Comparison of ENCODE assay signal across 8 cellular contexts in the genomic region with DNA sequence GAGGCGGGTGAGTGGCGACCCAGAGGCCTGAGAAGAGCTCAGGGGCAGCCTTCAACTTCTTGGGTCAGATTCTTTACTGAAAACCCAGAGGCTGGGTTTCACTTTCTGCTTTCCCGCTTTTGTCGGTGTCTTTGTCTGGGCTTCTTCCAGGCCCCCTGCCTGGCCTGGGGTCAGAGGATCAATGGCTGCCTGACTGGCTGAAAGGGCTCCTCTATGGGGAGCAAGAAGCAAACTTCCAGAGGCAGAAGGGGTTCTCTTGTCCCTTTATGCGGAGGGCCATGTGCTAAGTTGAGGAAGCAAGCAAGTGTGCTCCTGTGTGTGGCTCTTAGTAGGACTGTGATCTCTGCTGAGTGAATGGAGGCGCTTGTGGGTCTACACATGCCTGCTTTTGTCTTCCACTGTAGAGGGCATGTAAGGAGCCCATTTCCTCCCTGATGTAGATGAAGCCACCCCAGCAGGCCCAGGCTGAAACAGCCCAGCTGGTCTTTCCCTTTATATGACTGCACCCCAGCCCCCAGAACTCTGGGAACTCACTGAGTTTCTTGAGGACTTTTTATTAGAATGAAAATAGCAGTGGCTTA. TPM values are rescaled to one million over a fixed set of nuclear protein-coding genes. Genes with fewer than 3 reads are reported as not detected.
DNase-seq lines count a peak whose midpoint lies in the region; ATAC-seq and TF ChIP-seq lines count a peak whose summit lies in the region.

No MANE protein-coding gene starts in this region.

- H2BK120ac ChIP-seq in mesenchymal stem cell (ENCODE audit: low read depth, low read length): no peak overlapping the region

- no peak overlapping the region for H3K14ac ChIP-seq in mesenchymal stem cell (ENCODE audit: low read length in 2 of 2)

- H3K4me3 ChIP-seq in mesenchymal stem cell (ENCODE audit: insufficient read depth in 1 of 2, low read depth in 1 of 2, low read length in 2 of 2) (no peak overlapping the region), testis (no peak overlapping the region), psoas muscle (no peak overlapping the region)

- H3K79me1 ChIP-seq in mesenchymal stem cell (replicated peaks; ENCODE audit: low read length, poor library complexity, severe bottlenecking): no peaks in the 10 kb centered on the region

- H3K9ac ChIP-seq in mesenchymal stem cell (ENCODE audit: low read length): peak overlapping the region; percentile 67

- no peak overlapping the region for H4K8ac ChIP-seq in mesenchymal stem cell (ENCODE audit: low read length)

- peaks cover 34% of the 10 kb centered on the region for H3K27me3 Mint-ChIP-seq in activated naive CD4-positive, alpha-beta T cell treated with anti-CD3 and anti-CD28 coated beads for 36 hours (ENCODE audit: low read depth)
- peaks cover 11% of the 10 kb centered on the region for H3K27me3 Mint-ChIP-seq in brain

- H3K36me3 ChIP-seq in mesenchymal stem cell (ENCODE audit: control insufficient read depth in 1 of 2, insufficient read depth in 2 of 2, low read depth in 1 of 2, low read length in 2 of 2) (no peaks in the 10 kb centered on the region), testis (ENCODE audit: low read depth, missing control alignments) (no peaks in the 10 kb centered on the region), psoas muscle (ENCODE audit: insufficient read depth in 1 of 2, low read depth in 1 of 2) (no peaks in the 10 kb centered on the region)

- no peak for ATAC-seq in activated naive CD4-positive, alpha-beta T cell treated with anti-CD3 and anti-CD28 coated beads, Interleukin-2, amount 50 U/mL, for 72 hours
- ATAC-seq in psoas muscle: no peak

- H3K27ac ChIP-seq in mesenchymal stem cell (ENCODE audit: low read length, poor library complexity, severe bottlenecking) (peak overlapping the region; percentile 87), testis (peak overlapping the region; percentile 57 to 93), psoas muscle (no peak overlapping the region)

- peak overlapping the region in 1 of 2 experiments; percentile 1 for H2BK12ac ChIP-seq in mesenchymal stem cell (ENCODE audit: low read length in 2 of 2)

- H4K91ac ChIP-seq in mesenchymal stem cell (ENCODE audit: low read length): no peak overlapping the region

- no peak overlapping the region for H2AFZ ChIP-seq in mesenchymal stem cell (ENCODE audit: low read depth, low read length)

- H3K9me3 Mint-ChIP-seq in activated naive CD4-positive, alpha-beta T cell treated with anti-CD3 and anti-CD28 coated beads for 36 hours: no peaks in the 10 kb centered on the region
- H3K9me3 Mint-ChIP-seq in activated naive CD4-positive, alpha-beta T cell treated with anti-CD3 and anti-CD28 coated beads, Interleukin-2, amount 50 U/mL, for 72 hours: no peaks in the 10 kb centered on the region
- H3K9me3 Mint-ChIP-seq in brain: no peaks in the 10 kb centered on the region

- H3K23ac ChIP-seq in mesenchymal stem cell (ENCODE audit: low read length in 2 of 2): no peak overlapping the region

- TF ChIP-seq CTCF in brain (conservative IDR thresholded peaks at IDR 0.05): no peak
- no peak for TF ChIP-seq CTCF in testis (IDR thresholded peaks at IDR 0.05)
- TF ChIP-seq CTCF in psoas muscle (IDR thresholded peaks at IDR 0.05): no peak
- TF ChIP-seq CTCF in GM13977 (IDR thresholded peaks at IDR 0.05; ENCODE audit: extremely low read depth, insufficient read depth, missing control alignments): no peak

- peaks cover 11% of the 10 kb centered on the region for H3K4me1 ChIP-seq in mesenchymal stem cell (ENCODE audit: control insufficient read depth, insufficient read depth, low read depth, low read length)
- peaks cover 15% of the 10 kb centered on the region for H3K4me1 ChIP-seq in testis
- peaks cover 22% of the 10 kb centered on the region for H3K4me1 ChIP-seq in psoas muscle

- CTCF ChIA-PET in activated naive CD4-positive, alpha-beta T cell treated with anti-CD3 and anti-CD28 coated beads for 36 hours (lab: Charles Lee): interaction anchor here (0.6 to 1.3 kb wide), 3 partner anchors 20 to 192 kb away, joined by 3 read pairs; no protein-coding TSS in a partner anchor

- no peaks in the 10 kb centered on the region for H3K9me3 ChIP-seq in mesenchymal stem cell (ENCODE audit: control insufficient read depth, low read length)
- H3K9me3 ChIP-seq in testis: no peaks in the 10 kb centered on the region
- H3K9me3 ChIP-seq in psoas muscle: no peaks in the 10 kb centered on the region

- no peak for TF ChIP-seq POLR2A in testis (IDR thresholded peaks at IDR 0.05)

- H3K36me3 Mint-ChIP-seq in activated naive CD4-positive, alpha-beta T cell treated with anti-CD3 and anti-CD28 coated beads for 36 hours (ENCODE audit: low read depth): no peaks in the 10 kb centered on the region
- H3K36me3 Mint-ChIP-seq in activated naive CD4-positive, alpha-beta T cell treated with anti-CD3 and anti-CD28 coated beads, Interleukin-2, amount 50 U/mL, for 72 hours: peaks cover 13 to 19% of the 10 kb centered on the region in 2 donors
- no peaks in the 10 kb centered on the region for H3K36me3 Mint-ChIP-seq in brain

- no peak overlapping the region for H2BK5ac ChIP-seq in mesenchymal stem cell (ENCODE audit: low read depth, low read length, poor library complexity, severe bottlenecking)

- no peak overlapping the region for H3K18ac ChIP-seq in mesenchymal stem cell (ENCODE audit: low read depth in 1 of 2, low read length in 2 of 2)

- H3K4ac ChIP-seq in mesenchymal stem cell (ENCODE audit: low read depth in 1 of 2, low read length in 2 of 2): no peak overlapping the region

- 62% methylated on average over 6 of the region's 6 CpGs for WGBS in mesenchymal stem cell
- 61 to 88% methylated on average over 4 to 6 of the region's 6 CpGs for WGBS in testis, 2 donors
- WGBS in psoas muscle, 3 donors: 90 to 95% (median 91%) methylated on average over 6 of the region's 6 CpGs

- DNase-seq in activated naive CD4-positive, alpha-beta T cell treated with anti-CD3 and anti-CD28 coated beads for 36 hours: no peak
- no peak for DNase-seq in activated naive CD4-positive, alpha-beta T cell treated with anti-CD3 and anti-CD28 coated beads, Interleukin-2, amount 50 U/mL, for 72 hours (ENCODE audit: low spot score in 2 of 2)
- DNase-seq in mesenchymal stem cell: peak; percentile 15
- DNase-seq in testis: no peak
- no peak for DNase-seq in psoas muscle
- no peak for DNase-seq in GM13977 (ENCODE audit: low spot score)
- DNase-seq in NCI-H187 (lab: John Stamatoyannopoulos, UW): no peak

- peak overlapping the region; percentile 11 for H3K4me2 ChIP-seq in mesenchymal stem cell (ENCODE audit: low read length, poor library complexity, severe bottlenecking)

- peaks cover 15% of the 10 kb centered on the region for H3K4me1 Mint-ChIP-seq in activated naive CD4-positive, alpha-beta T cell treated with anti-CD3 and anti-CD28 coated beads for 36 hours (ENCODE audit: low read depth)
- peaks cover 61% of the 10 kb centered on the region for H3K4me1 Mint-ChIP-seq in brain

- peak overlapping the region; percentile 13 for H2BK15ac ChIP-seq in mesenchymal stem cell (ENCODE audit: low read depth, poor library complexity, severe bottlenecking)

- intact Hi-C loops in activated naive CD4-positive, alpha-beta T cell treated with anti-CD3 and anti-CD28 coated beads for 36 hours (cut with micrococcal nuclease): loop anchor here (1.0 to 10.0 kb wide), 5 partner anchors 52 to 721 kb away; partner anchors contain the start of genes HYLS1, SIAE, SPA17 and TMEM218
- intact Hi-C loops in testis (cut with DNase I; ENCODE audit: low total_unique reads): no loop called here
- intact Hi-C loops in psoas muscle (cut with DNase I): loop anchor here (2.0 kb wide), 5 partner anchors 59 to 269 kb away; no protein-coding TSS in a partner anchor

- H3K4me3 Mint-ChIP-seq in activated naive CD4-positive, alpha-beta T cell treated with anti-CD3 and anti-CD28 coated beads for 36 hours: peak overlapping the region; percentile 29
- peak overlapping the region; percentile 72 to 89 (median 78) for H3K4me3 Mint-ChIP-seq in brain

- H2AK5ac ChIP-seq in mesenchymal stem cell (ENCODE audit: low read length, severe bottlenecking): peak overlapping the region; percentile 7

- no peak overlapping the region for H3K27ac Mint-ChIP-seq in activated naive CD4-positive, alpha-beta T cell treated with anti-CD3 and anti-CD28 coated beads for 36 hours
- H3K27ac Mint-ChIP-seq in activated naive CD4-positive, alpha-beta T cell treated with anti-CD3 and anti-CD28 coated beads, Interleukin-2, amount 50 U/mL, for 72 hours: no peak overlapping the region
- peak overlapping the region; percentile 52 to 97 (median 87) for H3K27ac Mint-ChIP-seq in brain

- H3K27me3 ChIP-seq in mesenchymal stem cell (ENCODE audit: control insufficient read depth in 1 of 2, insufficient read depth in 1 of 2, low read length in 2 of 2) (peaks cover 0 to 65% of the 10 kb centered on the region in 2 experiments), testis (no peaks in the 10 kb centered on the region), psoas muscle (ENCODE audit: insufficient read depth in 3 of 3, low read length in 2 of 3) (no peaks in the 10 kb centered on the region)

- in situ Hi-C loops in GM13977 (cut with MboI; ENCODE audit: low pct_unique_long_range_greater_than_20kb, low sequenced_read_pairs, unreplicated experiment): loop anchor here (10.0 kb wide), 1 partner anchor 181 kb away; no protein-coding TSS in a partner anchor

RNA-seq across cellular contexts. Expression of gene PKNOX2, which starts 1.0 kb away (rescaled TPM):
- not detected for total RNA-seq in activated naive CD4-positive, alpha-beta T cell treated with anti-CD3 and anti-CD28 coated beads for 36 hours
- total RNA-seq in activated naive CD4-positive, alpha-beta T cell treated with anti-CD3 and anti-CD28 coated beads, Interleukin-2, amount 50 U/mL, for 72 hours: under 1 TPM in 1 of 2 donors, not detected in 1; 0.08 TPM
- polyA plus RNA-seq in brain (ENCODE audit: insufficient read depth, low read depth, low replicate concordance) (6.4 TPM), testis (ENCODE audit: insufficient read depth, low read depth, low replicate concordance) (10.4 TPM), psoas muscle (1 to 10 TPM; 1.8 to 8.8 (median 4.1) TPM)
- 3.7 TPM for polyA plus RNA-seq in mesenchymal stem cell (2013, experiment 1 of 2)
- 3.4 TPM for polyA plus RNA-seq in mesenchymal stem cell (2013, experiment 2 of 2)
- total RNA-seq in testis (1 to 10 TPM; 5.5 to 7.3 TPM), psoas muscle (10 to 100 TPM; 14.5 to 30.5 (median 26.4) TPM)

RNA-seq across cellular contexts. Expression of gene TMEM218, which starts 52.1 kb away (rescaled TPM):
- 10 to 100 TPM; 11.5 to 12.6 TPM for total RNA-seq in activated naive CD4-positive, alpha-beta T cell treated with anti-CD3 and anti-CD28 coated beads for 36 hours
- total RNA-seq in activated naive CD4-positive, alpha-beta T cell treated with anti-CD3 and anti-CD28 coated beads, Interleukin-2, amount 50 U/mL, for 72 hours: 10 to 100 TPM; 10.1 to 10.8 TPM
- polyA plus RNA-seq in brain (ENCODE audit: insufficient read depth, low read depth, low replicate concordance) (24.8 TPM), testis (ENCODE audit: insufficient read depth, low read depth, low replicate concordance) (17.7 TPM), psoas muscle (10 to 100 TPM; 13.6 to 30.3 (median 18.4) TPM)
- polyA plus RNA-seq in mesenchymal stem cell (2013, experiment 1 of 2): 19.4 TPM
- polyA plus RNA-seq in mesenchymal stem cell (2013, experiment 2 of 2): 18.8 TPM
- total RNA-seq in testis (10 to 100 TPM; 15.1 to 17.2 TPM), psoas muscle (10 to 100 TPM in 1 of 4 donors, 1 to 10 TPM in 3; 4.9 to 12.1 (median 5.9) TPM)

Comparison
In these comparisons a context has a peak if more than half of its experiments do, and no peak if none do; other contexts are left out.
1. H3K27ac Mint-ChIP-seq: peak in brain (5 of 5); none in activated naive CD4-positive, alpha-beta T cell treated with anti-CD3 and anti-CD28 coated beads for 36 hours (single experiment) and activated naive CD4-positive, alpha-beta T cell treated with anti-CD3 and anti-CD28 coated beads, Interleukin-2, amount 50 U/mL, for 72 hours (0 of 2).
2. RNA of gene PKNOX2, which starts 1.0 kb away (total RNA-seq): 14.5 to 30.5 TPM in psoas muscle and 5.5 to 7.3 TPM in testis; not detected in activated naive CD4-positive, alpha-beta T cell treated with anti-CD3 and anti-CD28 coated beads for 36 hours and 0.08 TPM in activated naive CD4-positive, alpha-beta T cell treated with anti-CD3 and anti-CD28 coated beads, Interleukin-2, amount 50 U/mL, for 72 hours; every median in the first group is over 4 times any median in the second.